Comparison of ENCODE assay signal across 9 cellular contexts in the genomic region with DNA sequence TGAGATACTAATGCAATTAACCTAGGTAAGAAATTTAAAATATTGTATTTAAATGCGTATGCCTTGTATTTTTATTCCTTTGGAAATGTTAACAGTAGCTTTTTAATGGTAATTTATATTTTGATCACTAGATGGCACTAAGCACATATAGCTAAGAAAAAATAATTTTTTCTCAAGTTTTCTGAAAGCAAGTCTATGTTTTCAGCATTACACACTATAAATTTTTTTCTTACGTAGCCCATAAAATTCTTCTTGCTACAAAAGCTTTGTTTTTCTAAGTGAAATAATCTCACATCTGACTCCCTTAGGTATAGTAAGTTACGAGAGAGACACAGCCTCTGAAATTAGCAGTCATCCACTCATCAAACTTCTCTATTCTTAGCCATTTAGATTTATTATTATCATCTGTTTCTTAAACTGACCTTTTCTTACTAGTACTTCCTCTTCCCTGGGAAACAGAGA. TPM values are rescaled to one million over a fixed set of nuclear protein-coding genes. Genes with fewer than 3 reads are reported as not detected.
DNase-seq lines count a peak whose midpoint lies in the region; ATAC-seq and TF ChIP-seq lines count a peak whose summit lies in the region.
"Had no signal": no experiment of that assay in that cellular context is flagged by ENCODE, and none has a peak within 500 bp of the region (broad histone marks: within the 10 kb centered on the region; RNA-seq: fewer than 3 reads in every experiment).

No MANE protein-coding gene starts in this region.

- no peaks in the 10 kb centered on the region for H3K36me3 ChIP-seq in IMR-90 (ENCODE audit: control insufficient read depth, insufficient read depth, low read length)
- H3K36me3 ChIP-seq in mesenchymal stem cell (ENCODE audit: control insufficient read depth in 1 of 2, insufficient read depth in 2 of 2, low read depth in 1 of 2, low read length in 2 of 2): peaks cover 0 to under 1% of the 10 kb centered on the region in 2 experiments

- no peak overlapping the region for H2BK20ac ChIP-seq in IMR-90 (ENCODE audit: low read depth, low read length)

- no peak overlapping the region for H2AK9ac ChIP-seq in IMR-90 (replicated peaks; ENCODE audit: low read depth, low read length, poor library complexity)

- no CpG with 5 or more reads among the region's 3 CpGs for WGBS in IMR-90 (ENCODE audit: extremely low coverage in 2 of 2, insufficient read length in 1 of 2), 2 experiments
- 69% methylated on average over 2 of the region's 3 CpGs for WGBS in mesenchymal stem cell

- TF ChIP-seq CTCF in IMR-90 (conservative IDR thresholded peaks at IDR 0.05; ENCODE audit: low read depth, low read length) (peak; percentile 63), WTC11 (IDR thresholded peaks at IDR 0.05) (0 out of 2 replicates have a peak, but pooled peaks have one; percentile 8)

- no peak overlapping the region for H2BK15ac ChIP-seq in IMR-90 (ENCODE audit: low read depth, low read length)
- no peak overlapping the region for H2BK15ac ChIP-seq in mesenchymal stem cell (ENCODE audit: low read depth, poor library complexity, severe bottlenecking)

- POLR2A ChIA-PET in IMR-90 (lab: Charles Lee; ENCODE audit: unreplicated experiment) (no interaction called here), WTC11 (lab: Charles Lee) (interaction anchor here (1.2 kb wide), 1 partner anchor 36 kb away, joined by 3 read pairs; a partner anchor contains a TSS)

- peaks cover under 1% of the 10 kb centered on the region; the same call in 1 of the 2 replicates for H3K36me3 Mint-ChIP-seq in WTC11

- H3K27me3 ChIP-seq in IMR-90 (ENCODE audit: control insufficient read depth, insufficient read depth, low read length) (no peaks in the 10 kb centered on the region), mesenchymal stem cell (ENCODE audit: control insufficient read depth in 1 of 2, insufficient read depth in 1 of 2, low read length in 2 of 2) (no peaks in the 10 kb centered on the region)

- H3K9ac ChIP-seq in IMR-90 (ENCODE audit: low read depth, low read length): no peak overlapping the region
- peak overlapping the region; percentile 59 for H3K9ac ChIP-seq in mesenchymal stem cell (ENCODE audit: low read length)

- H3K27ac ChIP-seq in IMR-90 (ENCODE audit: insufficient read depth, low read length): no peak overlapping the region
- H3K27ac ChIP-seq in mesenchymal stem cell (ENCODE audit: low read length, poor library complexity, severe bottlenecking): no peak overlapping the region

- no peaks in the 10 kb centered on the region for H4K20me1 ChIP-seq in IMR-90 (ENCODE audit: insufficient read depth, low read length)

- H3K23ac ChIP-seq in IMR-90 (ENCODE audit: low read depth, low read length): no peak overlapping the region
- H3K23ac ChIP-seq in mesenchymal stem cell (ENCODE audit: low read length in 2 of 2): no peak overlapping the region

- no peak overlapping the region for H3K18ac ChIP-seq in IMR-90 (ENCODE audit: low read depth, low read length)
- H3K18ac ChIP-seq in mesenchymal stem cell (ENCODE audit: low read depth in 1 of 2, low read length in 2 of 2): no peak overlapping the region

- H3K4me1 Mint-ChIP-seq in WTC11: peaks cover 8% of the 10 kb centered on the region

- H2BK5ac ChIP-seq in IMR-90 (ENCODE audit: low read depth, low read length, poor library complexity, severe bottlenecking) (no peak overlapping the region), mesenchymal stem cell (ENCODE audit: low read depth, low read length, poor library complexity, severe bottlenecking) (no peak overlapping the region)

- H3K79me1 ChIP-seq in IMR-90 (ENCODE audit: low read depth in 1 of 2, low read length in 2 of 2) (no peaks in the 10 kb centered on the region; a peak in 1 of 4 replicates), mesenchymal stem cell (replicated peaks; ENCODE audit: low read length, poor library complexity, severe bottlenecking) (peaks cover 4% of the 10 kb centered on the region)

- H3K14ac ChIP-seq in IMR-90 (replicated peaks; ENCODE audit: low read depth, low read length) (no peak overlapping the region), mesenchymal stem cell (ENCODE audit: low read length in 2 of 2) (no peak overlapping the region)

- no peak overlapping the region for H2BK12ac ChIP-seq in mesenchymal stem cell (ENCODE audit: low read length in 2 of 2)

- no peaks in the 10 kb centered on the region for H3K9me3 ChIP-seq in IMR-90 (ENCODE audit: control insufficient read depth, insufficient read depth, low read length)
- H3K9me3 ChIP-seq in mesenchymal stem cell (ENCODE audit: control insufficient read depth, low read length): no peaks in the 10 kb centered on the region

- ATAC-seq in IMR-90 (ENCODE audit: low read depth) (peak; percentile 49; the same call in 1 of the 2 replicates), WTC11 (no peak), HG03039 (IDR thresholded peaks at IDR 0.05; ENCODE audit: unreplicated experiment) (no peak), HG03460 (IDR thresholded peaks at IDR 0.05; ENCODE audit: unreplicated experiment) (no peak), HG03159 (IDR thresholded peaks at IDR 0.05; ENCODE audit: unreplicated experiment) (no peak)

- H3K27me3 Mint-ChIP-seq in WTC11 (ENCODE audit: low read depth): no peaks in the 10 kb centered on the region

- DNase-seq in Caki2 (ENCODE audit: low read depth) (peak; percentile 3), IMR-90 (peak; percentile 31), WTC11 (ENCODE audit: low spot score) (no peak), mesenchymal stem cell (peak; percentile 18), AG08395 (ENCODE audit: low spot score) (no peak)
- DNase-seq: activated CD8-positive, alpha-beta memory T cell treated with anti-CD3 and anti-CD28 coated beads for 24 hours had no signal

- no peak overlapping the region for H3K4me2 ChIP-seq in IMR-90 (ENCODE audit: low read depth, low read length)
- H3K4me2 ChIP-seq in mesenchymal stem cell (ENCODE audit: low read length, poor library complexity, severe bottlenecking): no peak overlapping the region

- CTCF ChIA-PET in IMR-90 (lab: Yijun Ruan, JAX): interaction anchor here (0.7 to 3.0 kb wide), 6 partner anchors 10 to 343 kb away, joined by 3 to 20 read pairs (median 4); a partner anchor contains a TSS
- CTCF ChIA-PET in WTC11 (lab: Charles Lee): interaction anchor here (0.6 to 3.1 kb wide), 29 partner anchors 9 to 398 kb away, joined by 3 to 27 read pairs (median 4); a partner anchor contains a TSS

- no TSS peak for BruUV-seq in IMR-90 (replicated peaks; lab: Mats Ljungman, UMichigan)

- no peak overlapping the region for H3K4ac ChIP-seq in IMR-90 (ENCODE audit: low read depth, low read length)
- H3K4ac ChIP-seq in mesenchymal stem cell (ENCODE audit: low read depth in 1 of 2, low read length in 2 of 2): no peak overlapping the region

- TF ChIP-seq POLR2A in IMR-90 (IDR thresholded peaks at IDR 0.05; ENCODE audit: low read depth, low read length): no peak

- no peak overlapping the region for H2AK5ac ChIP-seq in IMR-90 (ENCODE audit: low read depth, low read length)
- no peak overlapping the region for H2AK5ac ChIP-seq in mesenchymal stem cell (ENCODE audit: low read length, severe bottlenecking)

- dilution Hi-C loops in IMR-90 (cut with HindIII; ENCODE audit: low sequenced_read_pairs, unreplicated experiment): no loop called here

- no peak overlapping the region for H2BK120ac ChIP-seq in IMR-90 (ENCODE audit: low read depth, low read length)
- no peak overlapping the region for H2BK120ac ChIP-seq in mesenchymal stem cell (ENCODE audit: low read depth, low read length)

- intact Hi-C loops in IMR-90 (cut with micrococcal nuclease): loop anchor here (5.0 kb wide), 2 partner anchors 34 to 101 kb away; a partner anchor contains a TSS

- TF ChIP-seq RAD21 in IMR-90 (IDR thresholded peaks at IDR 0.05; ENCODE audit: low read length): peak; percentile 58

- H3K9me3 Mint-ChIP-seq in WTC11: no peaks in the 10 kb centered on the region

- no peak overlapping the region for H4K8ac ChIP-seq in IMR-90 (ENCODE audit: low read depth in 2 of 2, low read length in 2 of 2)
- H4K8ac ChIP-seq in mesenchymal stem cell (ENCODE audit: low read length): no peak overlapping the region

- no peak overlapping the region for H3K4me3 Mint-ChIP-seq in WTC11

- in situ Hi-C loops in Caki2 (cut with HindIII; ENCODE audit: low pct_unique_long_range_greater_than_20kb, low sequenced_read_pairs): no loop called here
- in situ Hi-C loops in IMR-90 (cut with MboI; ENCODE audit: low sequenced_read_pairs): no loop called here

- H2AFZ ChIP-seq in IMR-90 (replicated peaks; ENCODE audit: low read length, poor library complexity) (no peak overlapping the region), mesenchymal stem cell (ENCODE audit: low read depth, low read length) (no peak overlapping the region)

- H3K4me3 ChIP-seq in IMR-90 (ENCODE audit: insufficient read depth, low read depth, low read length) (no peak overlapping the region), mesenchymal stem cell (ENCODE audit: insufficient read depth in 1 of 2, low read depth in 1 of 2, low read length in 2 of 2) (no peak overlapping the region)

- no peak overlapping the region for H4K5ac ChIP-seq in IMR-90 (ENCODE audit: low read depth, low read length)

- H4K91ac ChIP-seq in IMR-90 (ENCODE audit: insufficient read depth, low read depth, low read length): no peak overlapping the region
- no peak overlapping the region for H4K91ac ChIP-seq in mesenchymal stem cell (ENCODE audit: low read length)

- H3K9me1 ChIP-seq in IMR-90 (ENCODE audit: insufficient read depth, low read length): peaks cover under 1% of the 10 kb centered on the region; the same call in 1 of the 2 replicates

- H3K4me1 ChIP-seq in IMR-90 (ENCODE audit: control insufficient read depth, insufficient read depth, low read length) (peaks cover 6% of the 10 kb centered on the region), mesenchymal stem cell (ENCODE audit: control insufficient read depth, insufficient read depth, low read depth, low read length) (peaks cover 2% of the 10 kb centered on the region)

- H3K27ac Mint-ChIP-seq in WTC11: no peak overlapping the region

- H3K56ac ChIP-seq in IMR-90 (ENCODE audit: extremely low read depth, insufficient read depth, low read length): no peak overlapping the region

TF ChIP-seq in IMR-90, 13 proteins besides CTCF, POLR2A, EP300 and RAD21:
- TF ChIP-seq SMC3 (IDR thresholded peaks at IDR 0.05; ENCODE audit: low read depth, low read length): peak; percentile 47
- no peak for TF ChIP-seq MAZ (IDR thresholded peaks at IDR 0.05; ENCODE audit: borderline replicate concordance, low read depth, low read length)

TF ChIP-seq in WTC11, 78 proteins besides CTCF, POLR2A, EP300 and RAD21:
- no peak for TF ChIP-seq JAZF1 (CRISPR knock-in tag; IDR thresholded peaks at IDR 0.05)
TF ChIP-seq in WTC11: peak in this region for 0.

RNA-seq across cellular contexts. Expression of a gene that starts 35.7 kb away (rescaled TPM):
- total RNA-seq in Caki2 (2014; rRNA removed; shearing (Covaris generic); ENCODE audit: low replicate concordance): 1.4 and 3.4 TPM in 2 replicates
- total RNA-seq in IMR-90 (2012; rRNA removed) (22.0 and 23.1 TPM in 2 replicates), WTC11 (2021) (13.6 to 15.3 TPM (median 14.2 TPM) in 3 replicates)
- polyA plus RNA-seq in IMR-90 (2012; rRNA removed): 29.0 and 29.9 TPM in 2 replicates
- 11.5 and 20.0 TPM in 2 replicates for polyA plus RNA-seq in IMR-90 (2012; cell fraction: cytosol; rRNA removed)
- polyA plus RNA-seq in IMR-90 (2012; cell fraction: nucleus; rRNA removed; ENCODE audit: low replicate concordance): 21.8 and 63.1 TPM in 2 replicates
- polyA plus RNA-seq in mesenchymal stem cell (2013, experiment 1 of 2): 10.8 TPM
- polyA plus RNA-seq in mesenchymal stem cell (2013, experiment 2 of 2): 10.7 TPM

Comparison
In these comparisons a context has a peak if more than half of its experiments do, and no peak if none do; other contexts are left out.
1. DNase-seq: peak in Caki2 (single experiment), IMR-90 (single experiment) and mesenchymal stem cell (single experiment); none in WTC11 (single experiment) and AG08395 (single experiment).